ENCODE assay signal across 13 cellular contexts in the genomic region with DNA sequence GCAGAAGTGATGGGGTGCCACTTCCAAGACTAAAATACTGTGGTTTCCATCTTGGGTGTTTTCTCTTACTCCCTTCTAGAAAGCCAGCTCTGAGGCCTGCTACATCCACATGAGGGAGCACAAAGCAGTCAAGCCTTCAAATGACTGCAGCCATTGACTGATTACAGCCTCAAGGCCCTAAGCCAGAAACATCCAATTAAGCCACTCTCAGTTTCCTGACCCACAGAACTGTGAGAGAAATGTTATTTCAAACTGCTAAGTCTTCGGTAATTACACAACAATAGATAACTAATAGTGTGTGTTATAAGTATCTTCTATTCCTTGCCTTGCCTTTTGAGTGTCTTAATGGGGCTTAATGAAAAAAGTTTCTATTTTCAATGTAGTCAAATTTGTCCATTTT. TPM values are rescaled to one million over a fixed set of nuclear protein-coding genes. Genes with fewer than 3 reads are reported as not detected.
A peak's percentile ranks its signal among the peaks of the same experiment; 100 is the strongest.
DNase-seq lines count a peak whose midpoint lies in the region; TF ChIP-seq lines count a peak whose summit lies in the region.
"Had no signal": no experiment of that assay in that cellular context is flagged by ENCODE, and none has a peak within 500 bp of the region (broad histone marks: within the 10 kb centered on the region; RNA-seq: fewer than 3 reads in every experiment).

No MANE protein-coding gene starts in this region.

- no peaks in the 10 kb centered on the region for H3K27me3 ChIP-seq in cardiac muscle cell
- H3K27me3 ChIP-seq: tibial nerve had no signal

- intact Hi-C loops in cardiac septum (cut with DNase I) (no loop called here), head of caudate nucleus (cut with DNase I) (no loop called here)

- H3K27me3 Mint-ChIP-seq in activated naive CD8-positive, alpha-beta T cell treated with anti-CD3 and anti-CD28 coated beads for 36 hours = no peaks in the 10 kb centered on the region
- H3K27me3 Mint-ChIP-seq: activated CD8-positive, alpha-beta memory T cell treated with anti-CD3 and anti-CD28 coated beads, Interleukin-2, amount 10 ng/mL, durations not matched to agents 7 days and 5 days; T-cell had no signal

- no peak overlapping the region for H3K4me3 Mint-ChIP-seq in activated naive CD8-positive, alpha-beta T cell treated with anti-CD3 and anti-CD28 coated beads for 36 hours
- H3K4me3 Mint-ChIP-seq: activated CD8-positive, alpha-beta memory T cell treated with anti-CD3 and anti-CD28 coated beads, Interleukin-2, amount 10 ng/mL, durations not matched to agents 7 days and 5 days; T-cell had no signal

- no peaks in the 10 kb centered on the region for H3K36me3 ChIP-seq in cardiac muscle cell
- H3K36me3 ChIP-seq: tibial nerve had no signal

- H3K9me3 Mint-ChIP-seq in activated naive CD8-positive, alpha-beta T cell treated with anti-CD3 and anti-CD28 coated beads for 36 hours = peaks cover 8% of the 10 kb centered on the region

- peaks cover 32% of the 10 kb centered on the region for H3K36me3 Mint-ChIP-seq in activated naive CD8-positive, alpha-beta T cell treated with anti-CD3 and anti-CD28 coated beads for 36 hours

- DNase-seq in cardiac muscle cell (ENCODE audit: low read depth in 1 of 2, low spot score in 1 of 2) (peak; percentile 8 to 13), cardiac septum (ENCODE audit: low spot score) (no peak), NCI-H69 (lab: John Stamatoyannopoulos, UW) (peak; percentile 76), head of caudate nucleus (peak in 28 of 42 donors; percentile 10 to 72 (median 32)), superior temporal gyrus (ENCODE audit: extremely low spot score) (peak; percentile 75), Kasumi-1 (lab: John Stamatoyannopoulos, UW) (no peak), germinal center (ENCODE audit: low spot score) (no peak)
- DNase-seq in activated naive CD8-positive, alpha-beta T cell treated with anti-CD3 and anti-CD28 coated beads for 36 hours = no peak
- DNase-seq: activated CD8-positive, alpha-beta memory T cell treated with anti-CD3 and anti-CD28 coated beads, Interleukin-2, amount 10 ng/mL, durations not matched to agents 7 days and 5 days; aorta; NCI-H526 treated with DMSO at 0.1 percent for 48 hours; T-cell had no signal

- H3K4me1 ChIP-seq in cardiac muscle cell (ENCODE audit: low read depth) = no peaks in the 10 kb centered on the region

- H3K4me1 Mint-ChIP-seq in activated naive CD8-positive, alpha-beta T cell treated with anti-CD3 and anti-CD28 coated beads for 36 hours = peaks cover 66% of the 10 kb centered on the region

- H3K27ac Mint-ChIP-seq in activated naive CD8-positive, alpha-beta T cell treated with anti-CD3 and anti-CD28 coated beads for 36 hours = no peak overlapping the region
- H3K27ac Mint-ChIP-seq: activated CD8-positive, alpha-beta memory T cell treated with anti-CD3 and anti-CD28 coated beads, Interleukin-2, amount 10 ng/mL, durations not matched to agents 7 days and 5 days; T-cell had no signal

- H3K9me3 ChIP-seq in cardiac muscle cell (ENCODE audit: low read depth) = no peaks in the 10 kb centered on the region

- H3K4me3 ChIP-seq in cardiac muscle cell = no peak overlapping the region
- H3K4me3 ChIP-seq: tibial nerve had no signal

- no peak for TF ChIP-seq CTCF in cardiac muscle cell (IDR thresholded peaks at IDR 0.05; ENCODE audit: low read depth, low read length)

- H3K27ac ChIP-seq in cardiac muscle cell = peak overlapping the region; percentile 36

RNA-seq across cellular contexts. Expression of a gene that starts 24.8 kb away (rescaled TPM):
- total RNA-seq in cardiac muscle cell (15.5 and 34.8 TPM in 2 replicates), cardiac septum (35.0 TPM)
- polyA plus RNA-seq in cardiac muscle cell = 15.5 TPM in 2 replicates
- 10 to 100 TPM; 26.6 to 27.0 TPM for total RNA-seq in activated naive CD8-positive, alpha-beta T cell treated with anti-CD3 and anti-CD28 coated beads for 36 hours

Comparison
In these comparisons a context has a peak if more than half of its experiments do, and no peak if none do; other contexts are left out.
1. DNase-seq: peak in cardiac muscle cell (2 of 2), NCI-H69 (single experiment), head of caudate nucleus (28 of 42) and superior temporal gyrus (single experiment); none in cardiac septum (single experiment), Kasumi-1 (0 of 2), germinal center (single experiment) and activated naive CD8-positive, alpha-beta T cell treated with anti-CD3 and anti-CD28 coated beads for 36 hours (single experiment).